Comparison of ENCODE assay signal across 1 cellular context in genomic region chr15:76972420-76973361, GRCh38.
TF ChIP-seq lines count a peak whose summit lies in the region.

No MANE protein-coding gene starts in this region.

TF ChIP-seq in endothelial cell of umbilical vein, 7 proteins besides CTCF, POLR2A, EP300 and RAD21:
- TF ChIP-seq POLR2AphosphoS5 (IDR thresholded peaks at IDR 0.05; ENCODE audit: insufficient read depth, low read depth, low read length) (no peak), MAX (IDR thresholded peaks at IDR 0.05; ENCODE audit: insufficient read depth, insufficient read length) (peak; percentile 38), FOS (IDR thresholded peaks at IDR 0.05; ENCODE audit: borderline replicate concordance, insufficient read depth, low read length) (peak; percentile 43), EZH2 (IDR thresholded peaks at IDR 0.05; ENCODE audit: borderline replicate concordance, low read depth, low read length, severe bottlenecking) (no peak), GATA2 (IDR thresholded peaks at IDR 0.05; ENCODE audit: insufficient read depth, insufficient read length, low read depth, low read length) (peak; percentile 40), MYC (IDR thresholded peaks at IDR 0.05; ENCODE audit: low read depth, low read length) (no peak), JUN (IDR thresholded peaks at IDR 0.05; ENCODE audit: borderline replicate concordance, insufficient read depth, insufficient read length, low read depth) (no peak)
TF ChIP-seq in endothelial cell of umbilical vein: peak in this region for 3.
